In the genomic region with DNA sequence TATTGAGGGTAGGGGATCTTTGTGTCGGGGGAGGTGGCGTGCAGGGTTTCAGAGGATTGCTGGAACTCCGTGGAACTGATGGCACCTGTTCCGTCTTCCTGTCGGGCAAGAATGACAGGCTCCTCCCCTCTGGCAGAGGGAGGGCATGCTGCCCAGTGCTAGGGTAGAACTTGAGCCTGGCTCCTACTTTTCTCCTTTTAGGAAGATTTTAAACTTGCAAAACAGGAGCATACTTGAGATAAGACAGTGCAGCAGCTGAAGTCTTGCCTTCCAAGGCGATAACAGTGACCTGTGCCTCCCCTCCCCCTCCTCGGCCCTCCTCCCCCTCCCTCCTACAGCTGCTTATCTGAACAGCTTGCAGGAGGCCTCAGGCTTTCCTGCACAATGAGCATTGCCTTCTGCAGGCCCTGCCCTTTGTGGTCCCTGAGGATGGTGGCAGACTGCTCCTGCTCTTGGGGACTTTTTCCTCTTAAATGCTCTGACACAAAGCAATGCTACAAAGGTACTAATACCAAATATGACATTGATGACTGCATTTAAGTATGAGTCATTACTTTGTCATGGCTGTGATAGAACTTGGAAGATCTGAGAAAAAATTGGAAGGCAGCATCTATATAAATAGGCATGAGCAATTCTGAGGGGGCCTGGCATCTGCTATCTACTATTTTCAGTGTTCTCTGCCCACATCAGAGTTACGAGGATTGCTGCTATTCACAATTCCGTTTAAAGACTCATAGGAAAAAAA, we compare ENCODE assay signal across 8 cellular contexts. TPM values are rescaled to one million over a fixed set of nuclear protein-coding genes. Genes with fewer than 3 reads are reported as not detected.
A peak's percentile ranks its signal among the peaks of the same experiment; 100 is the strongest.
DNase-seq lines count a peak whose midpoint lies in the region; ATAC-seq and TF ChIP-seq lines count a peak whose summit lies in the region.

No MANE protein-coding gene starts in this region.

- TF ChIP-seq CTCF in ascending aorta (IDR thresholded peaks at IDR 0.05) = no peak
- no peak for TF ChIP-seq CTCF in GM10248 (IDR thresholded peaks at IDR 0.05; ENCODE audit: control extremely low read depth, extremely low read depth, low read depth, missing control alignments)

- H3K36me3 ChIP-seq in ascending aorta (no peaks in the 10 kb centered on the region), rectal smooth muscle tissue (ENCODE audit: control insufficient read depth, insufficient read depth, low read length) (no peaks in the 10 kb centered on the region)

- H3K27ac ChIP-seq in ascending aorta (peak overlapping the region; percentile 97), rectal smooth muscle tissue (ENCODE audit: low read depth, low read length) (peak overlapping the region; percentile 89)

- intact Hi-C loops in ascending aorta (cut with DNase I) = loop anchor here (1.0 to 5.0 kb wide), 4 partner anchors 28 to 1756 kb away; partner anchors contain the start of gene AUH

- no peak for ATAC-seq in HG03159 (IDR thresholded peaks at IDR 0.05; ENCODE audit: unreplicated experiment)

- peak overlapping the region; percentile 10 for H3K9ac ChIP-seq in rectal smooth muscle tissue (ENCODE audit: low read length)

- peak; percentile 58 for DNase-seq in NCI-H1092 treated with DMSO at 0.1 percent for 48 hours (lab: John Stamatoyannopoulos, UW)
- DNase-seq in NCI-H1092 (lab: John Stamatoyannopoulos, UW) = no peak
- DNase-seq in NCI-H82 treated with DMSO at 0.1 percent for 48 hours (lab: John Stamatoyannopoulos, UW; ENCODE audit: unreplicated experiment) = peak; percentile 68
- peak in 1 of 2 donors; percentile 77 for DNase-seq in ascending aorta (ENCODE audit: low spot score in 2 of 2)
- DNase-seq in hippocampal formation (lab: John Stamatoyannopoulos, UW) = peak; percentile 42 to 57
- no peak for DNase-seq in GM10248 (ENCODE audit: extremely low spot score)

- no peaks in the 10 kb centered on the region for H3K9me3 ChIP-seq in ascending aorta

- CTCF ChIA-PET in GM10248 (lab: Yijun Ruan, JAX) = interaction anchor here (1.2 to 19.3 kb wide), 3 partner anchors 9 to 495 kb away, joined by 3 to 298 read pairs (median 4); no protein-coding TSS in a partner anchor

- peak overlapping the region; percentile 81 to 91 for H3K4me3 ChIP-seq in ascending aorta
- H3K4me3 ChIP-seq in rectal smooth muscle tissue (ENCODE audit: low read length) = peak overlapping the region; percentile 78

- no peaks in the 10 kb centered on the region for H3K27me3 ChIP-seq in ascending aorta
- no peaks in the 10 kb centered on the region for H3K27me3 ChIP-seq in rectal smooth muscle tissue (ENCODE audit: control insufficient read depth, insufficient read depth, low read length)

- H3K4me1 ChIP-seq in ascending aorta (peaks cover 9 to 24% of the 10 kb centered on the region in 2 donors), rectal smooth muscle tissue (ENCODE audit: control insufficient read depth, insufficient read depth, low read length) (peaks cover 3% of the 10 kb centered on the region)

- POLR2A ChIA-PET in GM10248 (lab: Yijun Ruan, JAX) = interaction anchor here (0.6 kb wide), 1 partner anchor 10 kb away, joined by 3 read pairs; no protein-coding TSS in a partner anchor

RNA-seq across cellular contexts. Expression of gene GADD45G, which starts 1.9 kb away (rescaled TPM):
- 4.6 TPM for total RNA-seq in ascending aorta

Comparison
In these comparisons a context has a peak if more than half of its experiments do, and no peak if none do; other contexts are left out.
1. DNase-seq: peak in NCI-H1092 treated with DMSO at 0.1 percent for 48 hours (single experiment), NCI-H82 treated with DMSO at 0.1 percent for 48 hours (single experiment) and hippocampal formation (2 of 2); none in NCI-H1092 (single experiment) and GM10248 (single experiment).